In genomic region chr16:31413943-31414342, GRCh38 we compare ENCODE assay signal across 25 cellular contexts. TPM values are rescaled to one million over a fixed set of nuclear protein-coding genes. Genes with fewer than 3 reads are reported as not detected.
"Had no signal": no experiment of that assay in that cellular context is flagged by ENCODE, and none has a peak within 500 bp of the region (broad histone marks: within the 10 kb centered on the region; RNA-seq: fewer than 3 reads in every experiment).

No MANE protein-coding gene starts in this region.

- DNase-seq: Karpas-422, KG1, MG63, NCI-H1092, NCI-H1105 treated with DMSO at 0.1 percent for 48 hours, NCI-H1417 treated with DMSO at 0.1 percent for 48 hours, NCI-H146, NCI-H1694 treated with DMSO at 0.1 percent for 48 hours, NCI-H1930, NCI-H2081, NCI-H2107, NCI-H226, NCI-H446, NCI-H510A, NCI-H524 treated with DMSO at 0.1 percent for 48 hours, NCI-H69, NCI-H774, PC-3, SHP77, SK-N-SH, SW 1271 had no signal

- H3K36me3 ChIP-seq: MG63 had no signal

- H3K27ac ChIP-seq: HL-60, RWPE1 had no signal

- H3K9me3 ChIP-seq: MG63, SK-N-SH had no signal

- ATAC-seq: Panc1, PC-3 had no signal

- H3K27me3 ChIP-seq: MG63 had no signal

- H3K4me3 ChIP-seq: MG63 had no signal

RNA-seq across cellular contexts. Expression of gene COX6A2, which starts 14.2 kb away (rescaled TPM):
- total RNA-seq: PC-3, SK-MEL-5 had no signal

RNA-seq across cellular contexts. Expression of gene ITGAD, which starts 20.8 kb away (rescaled TPM):
- total RNA-seq: PC-3 had no signal

RNA-seq across cellular contexts. Expression of gene ZNF843, which starts 28.6 kb away (rescaled TPM):
- total RNA-seq: PC-3 had no signal
